ENCODE assay signal across 32 cellular contexts in the genomic region with DNA sequence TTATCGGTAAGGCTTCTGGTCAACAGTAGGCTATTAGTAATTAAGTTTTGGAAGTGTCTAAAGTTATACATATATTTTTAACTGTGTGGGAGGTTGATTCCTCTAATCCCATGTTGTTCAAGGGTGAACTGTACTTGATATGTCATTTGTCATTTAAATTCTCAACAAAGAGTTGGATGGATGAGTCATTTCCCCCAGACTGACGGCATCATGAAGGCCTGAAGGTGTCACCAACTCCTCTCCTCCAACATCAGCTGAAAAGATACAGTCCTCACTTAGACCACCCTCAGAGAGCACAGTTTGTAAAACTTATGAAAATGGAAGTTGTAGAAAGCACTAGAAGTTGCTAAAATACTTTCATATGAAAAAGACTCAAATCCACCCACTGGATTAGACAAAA. TPM values are rescaled to one million over a fixed set of nuclear protein-coding genes. Genes with fewer than 3 reads are reported as not detected.
"Had no signal": no experiment of that assay in that cellular context is flagged by ENCODE, and none has a peak within 500 bp of the region (broad histone marks: within the 10 kb centered on the region; RNA-seq: fewer than 3 reads in every experiment).

No MANE protein-coding gene starts in this region.

- H2AFZ ChIP-seq: neural progenitor cell, parathyroid adenoma had no signal

- H3K27me3 ChIP-seq: adrenal gland, brain microvascular endothelial cell, dorsolateral prefrontal cortex, neural progenitor cell, right atrium auricular region, tibial nerve had no signal

- H3K27ac ChIP-seq: adrenal gland, brain microvascular endothelial cell, coronary artery, dorsolateral prefrontal cortex, neural progenitor cell, parathyroid adenoma, psoas muscle, right atrium auricular region, tibial nerve, VCaP had no signal

- H3K9me3 Mint-ChIP-seq: activated naive CD4-positive, alpha-beta T cell treated with anti-CD3 and anti-CD28 coated beads for 36 hours; activated naive CD8-positive, alpha-beta T cell treated with anti-CD3 and anti-CD28 coated beads for 36 hours had no signal

- DNase-seq: activated CD4-positive, alpha-beta memory T cell treated with anti-CD3 and anti-CD28 coated beads for 36 hours; activated CD4-positive, alpha-beta T cell treated with anti-CD3 and anti-CD28 coated beads for 48 hours; activated CD8-positive, alpha-beta memory T cell treated with anti-CD3 and anti-CD28 coated beads, Interleukin-2, amount 50 U/mL, for 4 hours; activated effector memory CD4-positive, alpha-beta T cell treated with anti-CD3 and anti-CD28 coated beads, Interleukin-2, amount 50 U/mL, for 16 hours; activated naive CD4-positive, alpha-beta T cell treated with anti-CD3 and anti-CD28 coated beads for 36 hours; activated naive CD8-positive, alpha-beta T cell treated with anti-CD3 and anti-CD28 coated beads for 36 hours; activated T-cell treated with anti-CD3 and anti-CD28 coated beads, Interleukin-2, amount 50 U/mL, for 1 hour; adrenal gland; aorta; brain microvascular endothelial cell; dorsolateral prefrontal cortex; effector memory CD4-positive, alpha-beta T cell; erythroblast; hippocampal formation; immature natural killer cell; kidney; naive thymus-derived CD8-positive, alpha-beta T cell; occipital lobe; psoas muscle; stimulated activated CD4-positive, alpha-beta T cell treated with anti-CD3 and anti-CD28 coated beads, Interleukin-15, amount 100 ng/mL, for 24 hours; stimulated activated CD4-positive, alpha-beta T cell treated with anti-CD3 and anti-CD28 coated beads, Interleukin-2, amount 100 ng/mL, for 24 hours; stimulated activated naive CD4-positive, alpha-beta T cell had no signal

- H3K4me1 Mint-ChIP-seq: activated naive CD8-positive, alpha-beta T cell treated with anti-CD3 and anti-CD28 coated beads for 36 hours; immature natural killer cell; naive thymus-derived CD8-positive, alpha-beta T cell; neural progenitor cell had no signal

- H3K79me2 ChIP-seq: parathyroid adenoma had no signal

- H3K4me3 Mint-ChIP-seq: activated CD4-positive, alpha-beta memory T cell treated with anti-CD3 and anti-CD28 coated beads for 36 hours; activated naive CD4-positive, alpha-beta T cell treated with anti-CD3 and anti-CD28 coated beads for 36 hours; activated naive CD8-positive, alpha-beta T cell treated with anti-CD3 and anti-CD28 coated beads for 36 hours; activated T-helper 1 cell treated with anti-CD3 and anti-CD28 coated beads, Interleukin-12 subunit alpha, Interleukin-12 subunit beta, Interleukin-2, Interleukin-4 antibody, amounts not matched to agents 30 ng/mL and 10 ng/mL and 1 ng/mL, durations not matched to agents 14 hours and 24 hours and 36 hours; immature natural killer cell; mesothelial cell of epicardium; naive thymus-derived CD8-positive, alpha-beta T cell; neural progenitor cell had no signal

- H3K9me3 ChIP-seq: adrenal gland, psoas muscle, right atrium auricular region, tibial nerve had no signal

- H3K36me3 Mint-ChIP-seq: activated CD4-positive, alpha-beta memory T cell treated with anti-CD3 and anti-CD28 coated beads for 36 hours; activated naive CD8-positive, alpha-beta T cell treated with anti-CD3 and anti-CD28 coated beads for 36 hours; naive thymus-derived CD8-positive, alpha-beta T cell had no signal

- H3K9ac ChIP-seq: neural progenitor cell, parathyroid adenoma had no signal

- H3K36me3 ChIP-seq: adrenal gland, brain microvascular endothelial cell, neural progenitor cell, right atrium auricular region, tibial nerve had no signal

- H3K27ac Mint-ChIP-seq: activated CD4-positive, alpha-beta memory T cell treated with anti-CD3 and anti-CD28 coated beads for 36 hours; activated naive CD4-positive, alpha-beta T cell treated with anti-CD3 and anti-CD28 coated beads for 36 hours; activated T-helper 1 cell treated with anti-CD3 and anti-CD28 coated beads, Interleukin-12 subunit alpha, Interleukin-12 subunit beta, Interleukin-2, Interleukin-4 antibody, amounts not matched to agents 30 ng/mL and 10 ng/mL and 1 ng/mL, durations not matched to agents 14 hours and 24 hours and 36 hours; immature natural killer cell; mesothelial cell of epicardium; naive thymus-derived CD8-positive, alpha-beta T cell; neural progenitor cell had no signal

- H3K27me3 Mint-ChIP-seq: activated CD4-positive, alpha-beta memory T cell treated with anti-CD3 and anti-CD28 coated beads for 36 hours; activated naive CD8-positive, alpha-beta T cell treated with anti-CD3 and anti-CD28 coated beads for 36 hours had no signal

- H3K4me2 ChIP-seq: neural progenitor cell had no signal

- FAIRE-seq: kidney had no signal

- H3K4me1 ChIP-seq: adrenal gland, parathyroid adenoma, psoas muscle, right atrium auricular region, tibial nerve had no signal

- H3K4me3 ChIP-seq: adrenal gland, coronary artery, dorsolateral prefrontal cortex, neural progenitor cell, psoas muscle, right atrium auricular region, tibial nerve had no signal

RNA-seq across cellular contexts. Expression of a gene that starts 48.8 kb away (rescaled TPM):
- total RNA-seq: activated CD4-positive, alpha-beta memory T cell treated with anti-CD3 and anti-CD28 coated beads for 36 hours; activated CD8-positive, alpha-beta memory T cell treated with anti-CD3 and anti-CD28 coated beads for 36 hours; activated naive CD4-positive, alpha-beta T cell treated with anti-CD3 and anti-CD28 coated beads for 36 hours; activated naive CD8-positive, alpha-beta T cell treated with anti-CD3 and anti-CD28 coated beads for 36 hours; activated T-helper 1 cell treated with anti-CD3 and anti-CD28 coated beads, Interleukin-12 subunit alpha, Interleukin-12 subunit beta, Interleukin-2, Interleukin-4 antibody, amounts not matched to agents 30 ng/mL and 10 ng/mL and 1 ng/mL, durations not matched to agents 14 hours and 24 hours and 36 hours; naive thymus-derived CD8-positive, alpha-beta T cell; T-helper 1 cell treated with Interleukin-12 subunit alpha and Interleukin-12 subunit beta and Interleukin-4 antibody, amounts not matched to agents 30 ng/mL and 1 ng/mL, for 36 hours had no signal
- polyA plus RNA-seq: immature natural killer cell; naive thymus-derived CD8-positive, alpha-beta T cell had no signal
